ENCODE assay signal across 25 cellular contexts in genomic region chr6:73339340-73339739, GRCh38. TPM values are rescaled to one million over a fixed set of nuclear protein-coding genes. Genes with fewer than 3 reads are reported as not detected.
A peak's percentile ranks its signal among the peaks of the same experiment; 100 is the strongest.
DNase-seq lines count a peak whose midpoint lies in the region; ATAC-seq, FAIRE-seq and TF ChIP-seq lines count a peak whose summit lies in the region.
"Had no signal": no experiment of that assay in that cellular context is flagged by ENCODE, and none has a peak within 500 bp of the region (broad histone marks: within the 10 kb centered on the region; RNA-seq: fewer than 3 reads in every experiment).

No MANE protein-coding gene starts in this region.

- no peaks in the 10 kb centered on the region for H3K27me3 ChIP-seq in neuronal stem cell (ENCODE audit: control insufficient read depth in 3 of 3, insufficient read depth in 3 of 3, low read depth in 1 of 3, low read length in 3 of 3)
- H3K27me3 ChIP-seq: BE2C, vagina had no signal

- DNase-seq in ELR (ENCODE audit: low read depth) (peak; percentile 71), HTR-8/SVneo (ENCODE audit: insufficient read length, low spot score) (peak; percentile 53), WTC11 (ENCODE audit: low spot score) (no peak), renal cortical epithelial cell (ENCODE audit: low read depth) (peak; percentile 3), cortex of kidney (lab: John Stamatoyannopoulos, UW) (no peak), neuronal stem cell (ENCODE audit: low spot score) (no peak)
- DNase-seq: activated CD4-positive, alpha-beta T cell treated with anti-CD3 and anti-CD28 coated beads, Interleukin-2, amount 50 U/mL, for 4 hours; activated naive CD4-positive, alpha-beta T cell treated with Interleukin-2 at 50 U/mL for 16 hours; activated T-cell treated with anti-CD3 and anti-CD28 coated beads for 4 hours; BE2C; hippocampal formation; NCI-H1417 treated with DMSO at 0.1 percent for 48 hours; NCI-H2171; NCI-H774; stimulated activated CD4-positive, alpha-beta T cell treated with anti-CD3 and anti-CD28 coated beads, Interleukin-4, amount 100 ng/mL, for 1 hour had no signal

- H3K4ac ChIP-seq in neuronal stem cell (ENCODE audit: low read length) = no peak overlapping the region

- FAIRE-seq in HTR-8/SVneo (lab: Jason Lieb, UNC) = no peak
- FAIRE-seq: astrocyte had no signal

- H4K8ac ChIP-seq in neuronal stem cell (ENCODE audit: low read depth, low read length) = no peak overlapping the region

- H4K91ac ChIP-seq in neuronal stem cell (ENCODE audit: low read depth, low read length, poor library complexity) = no peak overlapping the region

- CTCF ChIA-PET in WTC11 (lab: Charles Lee) = interaction anchor here (0.8 to 1.7 kb wide), 4 partner anchors 13 to 53 kb away, joined by 3 to 6 read pairs (median 4); no protein-coding TSS in a partner anchor

- no peak overlapping the region for H3K27ac ChIP-seq in neuronal stem cell (replicated peaks; ENCODE audit: low read length)
- H3K27ac ChIP-seq: skin epidermis, vagina had no signal

- no peak overlapping the region for H2AFZ ChIP-seq in neuronal stem cell (ENCODE audit: low read length)

- no peak overlapping the region for H3K27ac Mint-ChIP-seq in WTC11
- H3K27ac Mint-ChIP-seq: natural killer cell treated with Interleukin-12 subunit alpha and Interleukin-12 subunit beta and Interleukin-15 and Interleukin-18, amount 100 ng/mL, for 72 hours had no signal

- no peaks in the 10 kb centered on the region for H3K9me3 ChIP-seq in neuronal stem cell (replicated peaks in 1 of 2; ENCODE audit: control insufficient read depth in 2 of 2, insufficient read depth in 1 of 2, low read depth in 1 of 2, low read length in 2 of 2)
- H3K9me3 ChIP-seq: BE2C, vagina had no signal

- WGBS in neuronal stem cell (ENCODE audit: extremely low coverage in 2 of 2, insufficient read length in 2 of 2, insufficient replicate concordance in 1 of 2), 2 donors = no CpG with 5 or more reads among the region's 3 CpGs

- POLR2A ChIA-PET in WTC11 (lab: Charles Lee) = no interaction called here

- H2BK5ac ChIP-seq in neuronal stem cell (ENCODE audit: low read length) = no peak overlapping the region

- H3K9me3 Mint-ChIP-seq in WTC11 = no peaks in the 10 kb centered on the region
- H3K9me3 Mint-ChIP-seq: natural killer cell treated with Interleukin-12 subunit alpha and Interleukin-12 subunit beta and Interleukin-15 and Interleukin-18, amount 100 ng/mL, for 72 hours had no signal

- no peak overlapping the region for H3K4me3 ChIP-seq in neuronal stem cell (ENCODE audit: low read length in 2 of 2)
- H3K4me3 ChIP-seq: skin epidermis, vagina had no signal

- no peak overlapping the region for H3K4me2 ChIP-seq in neuronal stem cell (ENCODE audit: insufficient read depth, low read length, poor library complexity, severe bottlenecking)

- no peak overlapping the region for H3K23ac ChIP-seq in neuronal stem cell (ENCODE audit: low read depth, low read length, poor library complexity)

- no peaks in the 10 kb centered on the region for H3K36me3 ChIP-seq in neuronal stem cell (replicated peaks in 1 of 2; ENCODE audit: control insufficient read depth in 2 of 2, insufficient read depth in 2 of 2, low read length in 2 of 2)
- H3K36me3 ChIP-seq: BE2C, vagina had no signal

- no peaks in the 10 kb centered on the region for H3K27me3 Mint-ChIP-seq in WTC11 (ENCODE audit: low read depth)
- H3K27me3 Mint-ChIP-seq: natural killer cell treated with Interleukin-12 subunit alpha and Interleukin-12 subunit beta and Interleukin-15 and Interleukin-18, amount 100 ng/mL, for 72 hours had no signal

- H3K14ac ChIP-seq in neuronal stem cell (ENCODE audit: low read length) = no peak overlapping the region

- no peak overlapping the region for H2AK5ac ChIP-seq in neuronal stem cell (ENCODE audit: low read depth, low read length)

- H3K4me1 Mint-ChIP-seq in WTC11 = peaks cover 16% of the 10 kb centered on the region

- no peak overlapping the region for H3K4me3 Mint-ChIP-seq in WTC11
- H3K4me3 Mint-ChIP-seq: natural killer cell treated with Interleukin-12 subunit alpha and Interleukin-12 subunit beta and Interleukin-15 and Interleukin-18, amount 100 ng/mL, for 72 hours had no signal

- H2BK120ac ChIP-seq in neuronal stem cell (ENCODE audit: low read depth, low read length) = no peak overlapping the region

- no peak for TF ChIP-seq CTCF in WTC11 (IDR thresholded peaks at IDR 0.05)

- ATAC-seq in WTC11 (peak; percentile 94), GM21515 (IDR thresholded peaks at IDR 0.05; ENCODE audit: unreplicated experiment) (no peak)
- ATAC-seq: natural killer cell treated with Interleukin-12 subunit alpha and Interleukin-12 subunit beta and Interleukin-15 and Interleukin-18, amount 100 ng/mL, for 72 hours had no signal

- no peaks in the 10 kb centered on the region for H3K36me3 Mint-ChIP-seq in WTC11
- H3K36me3 Mint-ChIP-seq: natural killer cell treated with Interleukin-12 subunit alpha and Interleukin-12 subunit beta and Interleukin-15 and Interleukin-18, amount 100 ng/mL, for 72 hours had no signal

- no peaks in the 10 kb centered on the region for H3K4me1 ChIP-seq in neuronal stem cell (ENCODE audit: control insufficient read depth in 2 of 2, insufficient read depth in 1 of 2, low read depth in 1 of 2, low read length in 2 of 2)
- H3K4me1 ChIP-seq: BE2C, vagina had no signal

- no peak overlapping the region for H3K18ac ChIP-seq in neuronal stem cell (ENCODE audit: low read length)

- no peak overlapping the region for H3K9ac ChIP-seq in neuronal stem cell (ENCODE audit: low read depth, low read length, poor library complexity)

- H2BK12ac ChIP-seq in neuronal stem cell (ENCODE audit: low read length) = no peak overlapping the region

- no peaks in the 10 kb centered on the region for H3K79me1 ChIP-seq in neuronal stem cell (ENCODE audit: low read depth, low read length)

- no peak overlapping the region for H2BK15ac ChIP-seq in neuronal stem cell (ENCODE audit: low read length)

TF ChIP-seq in WTC11, 78 proteins besides CTCF, POLR2A, EP300 and RAD21:
- TF ChIP-seq ZNF121 (CRISPR knock-in tag; IDR thresholded peaks at IDR 0.05) (no peak), PRDM15 (CRISPR knock-in tag; IDR thresholded peaks at IDR 0.05) (peak; percentile 90)

RNA-seq across cellular contexts. Expression of gene DPPA5, which starts 14.7 kb away (rescaled TPM):
- total RNA-seq in WTC11 (2021) (5.5 to 7.6 TPM (median 6.7 TPM) in 3 replicates), renal cortical epithelial cell (not detected in 2 replicates)
- polyA plus RNA-seq in neuronal stem cell (2013, experiment 1 of 2) = not detected
- polyA plus RNA-seq in neuronal stem cell (2013, experiment 2 of 2) = not detected
- total RNA-seq: astrocyte; fibroblast of villous mesenchyme; kidney epithelial cell; mesenteric fat pad; natural killer cell treated with Interleukin-12 subunit alpha and Interleukin-12 subunit beta and Interleukin-15 and Interleukin-18, amount 100 ng/mL, for 72 hours; posterior vena cava; subcutaneous adipose tissue; vagina had no signal

RNA-seq across cellular contexts. Expression of gene KHDC3L, which starts 23.1 kb away (rescaled TPM):
- 0.23 to 0.57 TPM in 2 of 3 replicates, not detected in the other for total RNA-seq in WTC11 (2021)
- total RNA-seq in renal cortical epithelial cell = not detected in 2 replicates
- 0.18 TPM for polyA plus RNA-seq in neuronal stem cell (2013, experiment 1 of 2)
- polyA plus RNA-seq in neuronal stem cell (2013, experiment 2 of 2) = 0.18 TPM
- total RNA-seq: astrocyte; fibroblast of villous mesenchyme; kidney epithelial cell; mesenteric fat pad; natural killer cell treated with Interleukin-12 subunit alpha and Interleukin-12 subunit beta and Interleukin-15 and Interleukin-18, amount 100 ng/mL, for 72 hours; posterior vena cava; subcutaneous adipose tissue; vagina had no signal

RNA-seq across cellular contexts. Expression of gene OOEP, which starts 30.4 kb away (rescaled TPM):
- total RNA-seq in WTC11 (2021) = 0.87 to 1.1 TPM (median 0.89 TPM) in 3 replicates
- total RNA-seq in renal cortical epithelial cell = not detected in 2 replicates
- polyA plus RNA-seq in neuronal stem cell (2013, experiment 1 of 2) = not detected
- not detected for polyA plus RNA-seq in neuronal stem cell (2013, experiment 2 of 2)
- total RNA-seq: astrocyte; mesenteric fat pad; natural killer cell treated with Interleukin-12 subunit alpha and Interleukin-12 subunit beta and Interleukin-15 and Interleukin-18, amount 100 ng/mL, for 72 hours; subcutaneous adipose tissue; vagina had no signal

RNA-seq across cellular contexts. Expression of gene DDX43, which starts 55.3 kb away (rescaled TPM):
- total RNA-seq in WTC11 (2021) (0.39 to 0.68 TPM (median 0.60 TPM) in 3 replicates), renal cortical epithelial cell (1.1 and 1.4 TPM in 2 replicates)
- polyA plus RNA-seq in neuronal stem cell (2013, experiment 1 of 2) = not detected
- not detected for polyA plus RNA-seq in neuronal stem cell (2013, experiment 2 of 2)
- total RNA-seq: astrocyte had no signal

Comparison
In these comparisons a context has a peak if more than half of its experiments do, and no peak if none do; other contexts are left out.
1. DNase-seq: peak in ELR (single experiment), HTR-8/SVneo (single experiment) and renal cortical epithelial cell (single experiment); none in WTC11 (single experiment), cortex of kidney (single experiment) and neuronal stem cell (single experiment).